In the genomic region with DNA sequence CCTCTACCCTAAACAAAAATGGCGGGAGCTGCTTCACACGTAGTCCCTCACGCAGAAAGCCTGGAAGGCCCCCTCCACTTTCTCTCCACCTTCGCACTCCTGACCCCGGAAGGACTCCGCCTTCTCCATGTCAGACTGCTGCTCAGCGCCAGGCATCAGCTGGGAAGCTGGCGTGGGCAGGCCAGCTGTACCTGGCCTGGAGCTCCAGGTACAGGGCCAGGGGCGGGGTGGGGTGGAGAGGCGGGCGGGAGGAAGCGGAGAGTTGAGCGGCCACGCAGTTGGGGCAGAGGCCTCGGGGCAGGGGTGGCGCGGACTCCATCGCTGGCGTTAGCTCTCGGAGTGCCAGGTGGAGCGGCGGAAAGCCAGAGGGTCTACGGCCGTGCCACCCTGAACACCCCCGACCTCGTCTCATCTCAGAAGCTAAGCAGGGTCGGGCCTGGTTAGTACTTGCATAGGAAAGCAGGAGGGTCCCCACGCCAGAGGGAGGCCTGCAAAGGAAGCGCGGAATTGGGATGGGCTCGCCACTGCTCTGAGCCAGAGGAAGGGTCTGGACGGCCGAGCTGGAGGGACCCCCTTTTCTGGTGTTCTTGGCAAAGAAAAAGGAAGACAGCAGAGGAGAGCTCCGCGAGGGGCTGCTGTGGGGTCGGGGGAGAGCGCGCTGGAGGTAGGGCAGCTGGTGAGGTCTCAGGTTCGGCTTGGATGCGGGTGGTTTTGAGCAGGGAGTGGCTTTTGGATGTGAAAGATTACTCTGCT, we compare ENCODE assay signal across 8 cellular contexts. TPM values are rescaled to one million over a fixed set of nuclear protein-coding genes. Genes with fewer than 3 reads are reported as not detected.
A peak's percentile ranks its signal among the peaks of the same experiment; 100 is the strongest.
DNase-seq lines count a peak whose midpoint lies in the region; ATAC-seq, FAIRE-seq and TF ChIP-seq lines count a peak whose summit lies in the region.

A gene with protein sequence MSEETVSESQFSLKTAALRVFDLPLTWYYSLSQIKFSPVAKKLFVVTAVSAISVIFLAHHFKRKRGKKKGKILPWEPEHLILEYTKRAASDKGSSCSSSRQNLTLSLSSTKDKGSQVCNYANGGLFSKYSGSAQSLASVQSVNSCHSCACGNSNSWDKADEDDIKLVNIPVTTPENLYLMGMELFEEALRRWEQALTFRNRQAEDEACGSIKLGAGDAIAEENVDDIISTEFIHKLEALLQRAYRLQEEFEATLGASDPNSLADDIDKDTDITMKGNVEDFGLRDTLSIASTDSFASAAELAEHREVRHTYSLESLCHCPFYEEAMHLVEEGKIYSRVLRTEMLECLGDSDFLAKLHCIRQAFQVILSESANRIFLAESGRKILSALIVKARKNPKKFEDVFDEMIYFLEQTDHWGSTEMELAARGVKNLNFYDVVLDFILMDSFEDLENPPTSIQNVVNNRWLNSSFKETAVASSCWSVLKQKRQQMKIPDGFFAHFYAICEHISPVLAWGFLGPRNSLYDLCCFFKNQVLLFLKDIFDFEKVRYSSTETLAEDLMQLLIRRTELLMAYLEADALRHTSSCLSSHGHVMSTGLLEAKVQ (plus strand): TSS at position 121 of the 753 bp plus-strand sequence. CDS start 3,604 bp downstream, outside the sequence.

- peak within 1 kb of the TSS; percentile 97 for H2AFZ ChIP-seq in astrocyte (ENCODE audit: low read depth, low read length)

- peaks cover 9% of the 10 kb centered on the region for H4K20me1 ChIP-seq in astrocyte (ENCODE audit: insufficient read depth, low read length)

- peaks cover 30% of the 10 kb centered on the region for H3K4me1 Mint-ChIP-seq in T-helper 2 cell treated with Interferon-gamma antibody and Interleukin-4, amounts not matched to agents 5 μg/mL and 100 μg/mL, for 36 hours (ENCODE audit: low read depth)
- peaks cover 7% of the 10 kb centered on the region for H3K4me1 Mint-ChIP-seq in astrocyte (ENCODE audit: low read depth, unreplicated experiment)

- H3K4me3 ChIP-seq in astrocyte (ENCODE audit: insufficient read depth, low read depth, low read length) (peak within 1 kb of the TSS; percentile 92), rectal smooth muscle tissue (ENCODE audit: low read length) (peak within 1 kb of the TSS; percentile 99), vagina (peak within 1 kb of the TSS; percentile 67 to 98)

- peaks cover 19% of the 10 kb centered on the region for H3K36me3 Mint-ChIP-seq in T-helper 2 cell treated with Interferon-gamma antibody and Interleukin-4, amounts not matched to agents 5 μg/mL and 100 μg/mL, for 36 hours (ENCODE audit: low read depth)
- H3K36me3 Mint-ChIP-seq in astrocyte (ENCODE audit: low read depth, unreplicated experiment) = peaks cover 3% of the 10 kb centered on the region

- intact Hi-C loops in vagina (cut with DNase I) = no loop called here

- H3K27me3 ChIP-seq in astrocyte (ENCODE audit: insufficient read depth, low read length) (no peaks in the 10 kb centered on the region), rectal smooth muscle tissue (ENCODE audit: control insufficient read depth, insufficient read depth, low read length) (no peaks in the 10 kb centered on the region), vagina (no peaks in the 10 kb centered on the region)

- no peak for TF ChIP-seq POLR2A in vagina (IDR thresholded peaks at IDR 0.05)

- H3K27me3 Mint-ChIP-seq in T-helper 2 cell treated with Interferon-gamma antibody and Interleukin-4, amounts not matched to agents 5 μg/mL and 100 μg/mL, for 36 hours (ENCODE audit: low read depth) = peaks cover 3% of the 10 kb centered on the region
- H3K27me3 Mint-ChIP-seq in astrocyte (ENCODE audit: low read depth, unreplicated experiment) = no peaks in the 10 kb centered on the region

- H3K4me3 Mint-ChIP-seq in T-helper 2 cell treated with Interferon-gamma antibody and Interleukin-4, amounts not matched to agents 5 μg/mL and 100 μg/mL, for 36 hours = peak within 1 kb of the TSS; percentile 98
- peak within 1 kb of the TSS; percentile 97 for H3K4me3 Mint-ChIP-seq in astrocyte (ENCODE audit: unreplicated experiment)

- peaks cover 6% of the 10 kb centered on the region for H3K36me3 ChIP-seq in astrocyte (ENCODE audit: insufficient read depth, low read length)
- H3K36me3 ChIP-seq in rectal smooth muscle tissue (ENCODE audit: control insufficient read depth, insufficient read depth, low read length) = peaks cover 2% of the 10 kb centered on the region
- peaks cover 0 to 7% of the 10 kb centered on the region in 2 donors for H3K36me3 ChIP-seq in vagina

- DNase-seq in GM18507 (ENCODE audit: extremely low spot score, insufficient read length, low read depth) (peak; percentile 75), NCI-H1930 (lab: John Stamatoyannopoulos, UW) (peak; percentile 86 to 87), astrocyte (ENCODE audit: low read depth) (peak; percentile 77), hepatic stellate cell (ENCODE audit: low spot score) (peak; percentile 79), vagina (ENCODE audit: extremely low spot score in 2 of 2) (peak in 1 of 2 donors; percentile 89)
- DNase-seq in T-helper 2 cell treated with Interferon-gamma antibody and Interleukin-4, amounts not matched to agents 5 μg/mL and 100 μg/mL, for 36 hours (ENCODE audit: low spot score) = peak; percentile 79

- peak within 1 kb of the TSS; percentile 93 for H3K4me2 ChIP-seq in astrocyte (ENCODE audit: low read length)

- no peak for TF ChIP-seq CTCF in astrocyte (IDR thresholded peaks at IDR 0.05; ENCODE audit: insufficient read depth, low read depth, low read length)
- TF ChIP-seq CTCF in vagina (IDR thresholded peaks at IDR 0.05) = no peak

- H3K79me2 ChIP-seq in astrocyte (ENCODE audit: insufficient read depth, low read length) = peaks cover 49% of the 10 kb centered on the region

- peaks cover 4% of the 10 kb centered on the region for H3K9me3 Mint-ChIP-seq in T-helper 2 cell treated with Interferon-gamma antibody and Interleukin-4, amounts not matched to agents 5 μg/mL and 100 μg/mL, for 36 hours
- H3K9me3 Mint-ChIP-seq in astrocyte (ENCODE audit: unreplicated experiment) = peaks cover 1% of the 10 kb centered on the region

- H3K9me3 ChIP-seq in astrocyte (ENCODE audit: insufficient read depth, low read depth, low read length) (no peaks in the 10 kb centered on the region), vagina (no peaks in the 10 kb centered on the region)

- FAIRE-seq in GM18507 (lab: Jason Lieb, UNC) (peak; percentile 93), astrocyte (lab: Jason Lieb, UNC) (no peak)

- H3K9ac ChIP-seq in astrocyte (ENCODE audit: low read length) (peak within 1 kb of the TSS; percentile 92), rectal smooth muscle tissue (ENCODE audit: low read length) (peak within 1 kb of the TSS; percentile 81)

- peak within 1 kb of the TSS; percentile 87 for H3K27ac Mint-ChIP-seq in T-helper 2 cell treated with Interferon-gamma antibody and Interleukin-4, amounts not matched to agents 5 μg/mL and 100 μg/mL, for 36 hours
- H3K27ac Mint-ChIP-seq in astrocyte (ENCODE audit: unreplicated experiment) = peak within 1 kb of the TSS; percentile 59

- H3K4me1 ChIP-seq in astrocyte (ENCODE audit: insufficient read depth, low read length) (no peaks in the 10 kb centered on the region), rectal smooth muscle tissue (ENCODE audit: control insufficient read depth, insufficient read depth, low read length) (no peaks in the 10 kb centered on the region), vagina (peaks cover 28% of the 10 kb centered on the region)

- ATAC-seq in HG02973 (IDR thresholded peaks at IDR 0.05; ENCODE audit: unreplicated experiment) = peak; percentile 88

- peak within 1 kb of the TSS; percentile 43 for H3K27ac ChIP-seq in astrocyte (ENCODE audit: low read depth, low read length)
- peak within 1 kb of the TSS; percentile 71 for H3K27ac ChIP-seq in rectal smooth muscle tissue (ENCODE audit: low read depth, low read length)
- H3K27ac ChIP-seq in vagina = peak within 1 kb of the TSS; percentile 71

RNA-seq across cellular contexts. Expression of the gene that starts here (rescaled TPM):
- total RNA-seq in astrocyte (17.7 and 18.7 TPM in 2 replicates), vagina (10.8 TPM)
